In the genomic region with DNA sequence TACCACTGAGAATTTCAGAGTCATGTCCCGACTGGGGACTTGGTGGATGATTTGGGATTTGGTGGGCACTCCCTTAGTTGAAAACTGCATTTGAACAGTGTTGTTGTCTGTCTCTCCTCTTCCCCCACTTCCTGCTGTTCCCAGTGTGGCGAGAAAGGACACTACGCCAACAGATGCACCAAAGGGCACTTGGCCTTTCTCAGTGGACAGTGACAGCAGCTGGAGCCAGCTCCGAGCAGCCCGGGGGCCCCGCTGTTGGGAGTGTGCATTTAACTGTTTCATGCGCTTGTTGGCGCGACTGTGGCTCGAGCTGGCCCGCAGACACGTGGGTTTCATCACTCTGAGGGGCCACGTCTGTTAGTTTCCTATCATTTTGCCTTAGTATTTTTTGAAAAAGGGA, we compare ENCODE assay signal across 1 cellular context.
TF ChIP-seq lines count a peak whose summit lies in the region.

No MANE protein-coding gene starts in this region.

TF ChIP-seq in HepG2, 621 proteins besides CTCF, POLR2A, EP300 and RAD21:
- TF ChIP-seq, protein P1, sequence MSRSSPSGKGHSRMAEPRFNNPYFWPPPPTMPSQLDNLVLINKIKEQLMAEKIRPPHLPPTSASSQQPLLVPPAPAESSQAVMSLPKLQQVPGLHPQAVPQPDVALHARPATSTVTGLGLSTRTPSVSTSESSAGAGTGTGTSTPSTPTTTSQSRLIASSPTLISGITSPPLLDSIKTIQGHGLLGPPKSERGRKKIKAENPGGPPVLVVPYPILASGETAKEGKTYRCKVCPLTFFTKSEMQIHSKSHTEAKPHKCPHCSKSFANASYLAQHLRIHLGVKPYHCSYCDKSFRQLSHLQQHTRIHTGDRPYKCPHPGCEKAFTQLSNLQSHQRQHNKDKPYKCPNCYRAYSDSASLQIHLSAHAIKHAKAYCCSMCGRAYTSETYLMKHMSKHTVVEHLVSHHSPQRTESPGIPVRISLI (CRISPR knock-in tag; IDR thresholded peaks at IDR 0.05; ENCODE audit: borderline replicate concordance), result no peak
- TF ChIP-seq SAFB2 (CRISPR knock-in tag; IDR thresholded peaks at IDR 0.05; ENCODE audit: borderline replicate concordance, low read depth) (no peak), NKX3-1 (CRISPR knock-in tag; IDR thresholded peaks at IDR 0.05) (no peak), AGO2 (optimal IDR thresholded peaks at IDR 0.05; ENCODE audit: low read depth, low read length) (peak; percentile 62), AGO1 (IDR thresholded peaks at IDR 0.05; ENCODE audit: low read depth, low read length, poor library complexity, severe bottlenecking) (peak; percentile 57), POLR2G (IDR thresholded peaks at IDR 0.05; ENCODE audit: low read depth, low read length) (peak; percentile 48; the same call in 1 of the 2 replicates), MAFG (CRISPR knock-in tag; IDR thresholded peaks at IDR 0.05) (no peak)
- TF ChIP-seq, protein P2, sequence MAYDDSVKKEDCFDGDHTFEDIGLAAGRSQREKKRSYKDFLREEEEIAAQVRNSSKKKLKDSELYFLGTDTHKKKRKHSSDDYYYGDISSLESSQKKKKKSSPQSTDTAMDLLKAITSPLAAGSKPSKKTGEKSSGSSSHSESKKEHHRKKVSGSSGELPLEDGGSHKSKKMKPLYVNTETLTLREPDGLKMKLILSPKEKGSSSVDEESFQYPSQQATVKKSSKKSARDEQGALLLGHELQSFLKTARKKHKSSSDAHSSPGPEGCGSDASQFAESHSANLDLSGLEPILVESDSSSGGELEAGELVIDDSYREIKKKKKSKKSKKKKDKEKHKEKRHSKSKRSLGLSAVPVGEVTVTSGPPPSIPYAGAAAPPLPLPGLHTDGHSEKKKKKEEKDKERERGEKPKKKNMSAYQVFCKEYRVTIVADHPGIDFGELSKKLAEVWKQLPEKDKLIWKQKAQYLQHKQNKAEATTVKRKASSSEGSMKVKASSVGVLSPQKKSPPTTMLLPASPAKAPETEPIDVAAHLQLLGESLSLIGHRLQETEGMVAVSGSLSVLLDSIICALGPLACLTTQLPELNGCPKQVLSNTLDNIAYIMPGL (CRISPR knock-in tag; IDR thresholded peaks at IDR 0.05; ENCODE audit: borderline replicate concordance in 1 of 2, low read depth in 1 of 2), result no peak
